Comparison of ENCODE assay signal across 1 cellular context in genomic region chr4:1868912-1869311, GRCh38.
TF ChIP-seq lines count a peak whose summit lies in the region.

No MANE protein-coding gene starts in this region.

TF ChIP-seq in HepG2, 621 proteins besides CTCF, POLR2A, EP300 and RAD21:
- peak; percentile 79; the same call in 1 of the 2 replicates for TF ChIP-seq ZNF121 (CRISPR knock-in tag; IDR thresholded peaks at IDR 0.05)
- TF ChIP-seq ATM (IDR thresholded peaks at IDR 0.05; ENCODE audit: borderline replicate concordance): no peak
